Comparison of ENCODE assay signal across 14 cellular contexts in the genomic region with DNA sequence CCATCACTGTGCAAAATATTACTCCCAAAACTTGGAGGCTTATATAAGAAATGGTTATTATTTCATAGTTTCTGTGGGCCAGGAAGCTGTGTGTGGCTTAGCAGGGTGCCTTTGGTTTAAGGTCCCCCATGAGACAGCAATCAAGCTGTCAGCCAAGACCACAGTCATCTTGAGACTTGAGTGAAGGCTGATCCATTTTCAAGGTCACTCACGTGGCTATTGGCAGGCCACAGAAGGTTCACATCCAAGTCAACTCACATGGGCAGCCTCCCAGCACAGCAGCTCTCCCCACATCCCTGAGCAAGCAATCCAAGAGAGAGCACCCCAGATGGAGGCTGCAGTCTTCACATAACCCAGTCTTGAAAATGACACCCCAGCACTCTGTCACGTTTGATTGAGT.
DNase-seq lines count a peak whose midpoint lies in the region; ATAC-seq and TF ChIP-seq lines count a peak whose summit lies in the region.
"Had no signal": no experiment of that assay in that cellular context is flagged by ENCODE, and none has a peak within 500 bp of the region (broad histone marks: within the 10 kb centered on the region; RNA-seq: fewer than 3 reads in every experiment).

No MANE protein-coding gene starts in this region.

- ATAC-seq in GM18909 (IDR thresholded peaks at IDR 0.05; ENCODE audit: poor library complexity, unreplicated experiment) (peak; percentile 41), GM21717 (IDR thresholded peaks at IDR 0.05; ENCODE audit: unreplicated experiment) (peak; percentile 22), HG03378 (IDR thresholded peaks at IDR 0.05; ENCODE audit: unreplicated experiment) (peak; percentile 35), gastrocnemius medialis (peak; percentile 75 to 83)
- no peak for ATAC-seq in activated T-helper 17 cell treated with anti-CD3 and anti-CD28 coated beads, Interleukin-2, amount 50 U/mL, for 72 hours (replicated peaks)
- ATAC-seq: CD8-positive, alpha-beta T cell had no signal

- no peak for TF ChIP-seq CTCF in gastrocnemius medialis (IDR thresholded peaks at IDR 0.05 in 4 of 5, conservative IDR thresholded peaks at IDR 0.05 in 1 of 5)

- DNase-seq in gastrocnemius medialis (peak; percentile 24 to 33), DMS 273 (lab: John Stamatoyannopoulos, UW; ENCODE audit: unreplicated experiment) (no peak), NCI-H2227 treated with DMSO at 0.1 percent for 48 hours (lab: John Stamatoyannopoulos, UW) (no peak)
- DNase-seq: activated CD4-positive, alpha-beta memory T cell treated with anti-CD3 and anti-CD28 coated beads, Interleukin-2, amount 10 ng/mL, durations not matched to agents 7 days and 5 days; activated naive CD4-positive, alpha-beta T cell; CD8-positive, alpha-beta T cell; posterior cingulate gyrus had no signal

- TF ChIP-seq POLR2A in gastrocnemius medialis (IDR thresholded peaks at IDR 0.05): no peak

- peaks cover 4% of the 10 kb centered on the region for H3K4me1 Mint-ChIP-seq in activated T-helper 17 cell treated with anti-CD3 and anti-CD28 coated beads, Interleukin-2, amount 50 U/mL, for 72 hours
- H3K4me1 Mint-ChIP-seq: central memory CD8-positive, alpha-beta T cell had no signal

- no peaks in the 10 kb centered on the region for H3K36me3 ChIP-seq in gastrocnemius medialis

- H3K27ac ChIP-seq in gastrocnemius medialis: no peak overlapping the region
- H3K27ac ChIP-seq: epithelial cell of prostate had no signal

- no peak overlapping the region for H3K4me3 ChIP-seq in gastrocnemius medialis

- intact Hi-C loops in gastrocnemius medialis (cut with DNase I; ENCODE audit: low total_unique reads): no loop called here

- H3K27ac Mint-ChIP-seq in activated T-helper 17 cell treated with anti-CD3 and anti-CD28 coated beads, Interleukin-2, amount 50 U/mL, for 72 hours: no peak overlapping the region
- H3K27ac Mint-ChIP-seq: activated CD4-positive, alpha-beta memory T cell treated with anti-CD3 and anti-CD28 coated beads, Interleukin-2, amount 10 ng/mL, durations not matched to agents 7 days and 5 days; CD8-positive, alpha-beta T cell; T-helper 1 cell treated with Interleukin-12 subunit alpha and Interleukin-12 subunit beta and Interleukin-4 antibody, amounts not matched to agents 30 μg/mL and 1 μg/mL, for 36 hours had no signal

- no peaks in the 10 kb centered on the region for H3K9me3 ChIP-seq in gastrocnemius medialis

- in situ Hi-C loops in gastrocnemius medialis (cut with MboI; ENCODE audit: low sequenced_read_pairs in 4 of 4): loop anchor here in 1 of 4 donors (25.0 kb wide), 1 partner anchor 620 kb away; a partner anchor contains a TSS

- peaks cover 0 to 3% of the 10 kb centered on the region in 2 donors for H3K4me1 ChIP-seq in gastrocnemius medialis

- H3K27me3 Mint-ChIP-seq in activated T-helper 17 cell treated with anti-CD3 and anti-CD28 coated beads, Interleukin-2, amount 50 U/mL, for 72 hours: peaks cover 11% of the 10 kb centered on the region
- H3K27me3 Mint-ChIP-seq: central memory CD8-positive, alpha-beta T cell had no signal

- H3K36me3 Mint-ChIP-seq in activated T-helper 17 cell treated with anti-CD3 and anti-CD28 coated beads, Interleukin-2, amount 50 U/mL, for 72 hours (ENCODE audit: low read depth): no peaks in the 10 kb centered on the region
- H3K36me3 Mint-ChIP-seq: CD8-positive, alpha-beta T cell had no signal

- H3K9me3 Mint-ChIP-seq in activated T-helper 17 cell treated with anti-CD3 and anti-CD28 coated beads, Interleukin-2, amount 50 U/mL, for 72 hours: no peaks in the 10 kb centered on the region
- H3K9me3 Mint-ChIP-seq: activated CD4-positive, alpha-beta memory T cell treated with anti-CD3 and anti-CD28 coated beads, Interleukin-2, amount 10 ng/mL, durations not matched to agents 7 days and 5 days; CD8-positive, alpha-beta T cell had no signal

- H3K4me3 Mint-ChIP-seq in activated T-helper 17 cell treated with anti-CD3 and anti-CD28 coated beads, Interleukin-2, amount 50 U/mL, for 72 hours: no peak overlapping the region
- H3K4me3 Mint-ChIP-seq: activated CD4-positive, alpha-beta memory T cell treated with anti-CD3 and anti-CD28 coated beads, Interleukin-2, amount 10 ng/mL, durations not matched to agents 7 days and 5 days; CD8-positive, alpha-beta T cell; central memory CD8-positive, alpha-beta T cell; T-helper 1 cell treated with Interleukin-12 subunit alpha and Interleukin-12 subunit beta and Interleukin-4 antibody, amounts not matched to agents 30 μg/mL and 1 μg/mL, for 36 hours had no signal

- no peaks in the 10 kb centered on the region for H3K27me3 ChIP-seq in gastrocnemius medialis

Comparison
In these comparisons a context has a peak if more than half of its experiments do, and no peak if none do; other contexts are left out.
1. DNase-seq: peak in gastrocnemius medialis (2 of 2); none in DMS 273 (single experiment) and NCI-H2227 treated with DMSO at 0.1 percent for 48 hours (single experiment).